ENCODE assay signal across 20 cellular contexts in the genomic region with DNA sequence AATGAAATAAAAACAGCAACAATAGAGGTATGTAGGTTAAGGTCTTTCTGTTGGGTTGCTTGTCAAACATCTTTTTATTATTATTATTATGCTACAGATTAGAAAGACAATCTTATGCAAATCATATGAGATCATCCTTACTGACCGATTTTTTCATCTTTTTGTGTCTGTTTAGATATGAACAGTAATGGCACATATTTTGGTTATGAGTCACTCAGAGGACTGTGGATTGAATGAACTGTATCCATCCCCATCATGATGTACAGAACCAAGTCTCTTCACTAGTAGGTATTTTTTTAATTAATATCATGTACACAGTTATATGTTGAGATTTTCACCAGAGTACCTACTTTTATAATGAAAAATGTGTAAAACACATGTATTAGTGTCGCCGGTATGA.
"Had no signal": no experiment of that assay in that cellular context is flagged by ENCODE, and none has a peak within 500 bp of the region (broad histone marks: within the 10 kb centered on the region; RNA-seq: fewer than 3 reads in every experiment).

No MANE protein-coding gene starts in this region.

- H3K9me3 ChIP-seq: left lung, right lobe of liver, stomach, transverse colon, uterus had no signal

- ATAC-seq: activated CD4-positive, CD25-positive, alpha-beta regulatory T cell treated with anti-CD3 and anti-CD28 coated beads, Interleukin-2, amount 50 U/mL, for 24 hours; left lung; naive thymus-derived CD4-positive, alpha-beta T cell; right lobe of liver; stimulated activated memory B cell treated with anti-CD40 and anti-IgM and Interleukin-4, amounts not matched to agents 10 μg/mL and 1 μg/mL and 100 μg/mL, for 72 hours had no signal

- H3K27ac ChIP-seq: epithelial cell of prostate, left lung, right lobe of liver, skin epidermis, stomach, transverse colon, uterus, VCaP had no signal

- H3K36me3 ChIP-seq: left lung, right lobe of liver, stomach, transverse colon, uterus had no signal

- DNase-seq: activated CD4-positive, alpha-beta memory T cell treated with anti-CD3 and anti-CD28 coated beads, Interleukin-2, amount 10 ng/mL, durations not matched to agents 7 days and 5 days; activated CD4-positive, alpha-beta T cell treated with anti-CD3 and anti-CD28 coated beads, Interleukin-2, amount 10 ng/mL, durations not matched to agents 24 days and 14 days; activated effector memory CD4-positive, alpha-beta T cell treated with anti-CD3 and anti-CD28 coated beads, Interleukin-2, amount 50 U/mL, for 16 hours; activated naive CD4-positive, alpha-beta T cell treated with anti-CD3 and anti-CD28 coated beads, Interleukin-2, amount 10 ng/mL, durations not matched to agents 7 days and 5 days; amygdala; cerebellar nuclear complex; left lung; naive thymus-derived CD4-positive, alpha-beta T cell; occipital lobe; right lobe of liver; stimulated activated CD4-positive, alpha-beta T cell treated with anti-CD3 and anti-CD28 coated beads, Interleukin-2, amount 100 ng/mL, for 24 hours; stomach; transverse colon; uterus had no signal

- H3K4me1 ChIP-seq: left lung, right lobe of liver, transverse colon, uterus had no signal

- H3K4me3 ChIP-seq: left lung, lung, right lobe of liver, skin epidermis, stomach, transverse colon, uterus had no signal

- H3K27me3 ChIP-seq: left lung, right lobe of liver, stomach, transverse colon, uterus had no signal
